In the genomic region with DNA sequence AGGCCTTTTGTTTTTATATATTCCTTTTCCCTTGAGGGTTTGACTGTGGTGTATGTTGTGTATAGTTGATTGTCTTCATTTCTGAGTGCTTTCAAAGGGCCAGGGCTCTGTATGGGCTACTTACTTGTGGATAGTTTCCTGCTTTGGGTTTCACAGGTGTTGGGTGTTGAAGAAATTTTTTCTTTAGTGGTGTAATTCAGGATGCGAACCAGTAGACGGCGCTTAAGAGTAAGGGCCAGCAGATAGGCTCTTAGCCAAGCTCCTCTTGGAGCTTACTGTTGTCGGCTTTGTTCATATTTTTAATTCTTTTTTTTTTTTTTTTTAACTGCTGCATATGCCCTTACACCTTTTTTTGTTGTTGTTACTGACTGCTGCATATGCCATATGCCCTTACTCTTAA, we compare ENCODE assay signal across 9 cellular contexts.
DNase-seq lines count a peak whose midpoint lies in the region; ATAC-seq and TF ChIP-seq lines count a peak whose summit lies in the region.
"Had no signal": no experiment of that assay in that cellular context is flagged by ENCODE, and none has a peak within 500 bp of the region (broad histone marks: within the 10 kb centered on the region; RNA-seq: fewer than 3 reads in every experiment).

No MANE protein-coding gene starts in this region.

- CTCF ChIA-PET in activated CD4-positive, alpha-beta T cell treated with anti-CD3 and anti-CD28 coated beads, Interleukin-2, amount 10 ng/mL, durations not matched to agents 7 days and 5 days (lab: Charles Lee) = no interaction called here

- peaks cover 0 to 21% of the 10 kb centered on the region in 2 donors for H3K9me3 ChIP-seq in ascending aorta

- POLR2A ChIA-PET in activated CD4-positive, alpha-beta T cell treated with anti-CD3 and anti-CD28 coated beads, Interleukin-2, amount 10 ng/mL, durations not matched to agents 7 days and 5 days (lab: Charles Lee) = no interaction called here

- H3K36me3 Mint-ChIP-seq in nephron progenitor cell (ENCODE audit: low read depth) (peaks cover 5% of the 10 kb centered on the region), mesothelial cell of epicardium (peaks cover 6% of the 10 kb centered on the region)
- H3K36me3 Mint-ChIP-seq in activated CD4-positive, alpha-beta T cell treated with anti-CD3 and anti-CD28 coated beads, Interleukin-2, amount 10 ng/mL, durations not matched to agents 7 days and 5 days (ENCODE audit: low read depth) = no peaks in the 10 kb centered on the region

- H3K27me3 Mint-ChIP-seq in nephron progenitor cell (ENCODE audit: low read depth, poor library complexity) (no peaks in the 10 kb centered on the region), mesothelial cell of epicardium (ENCODE audit: low read depth) (no peaks in the 10 kb centered on the region)
- H3K27me3 Mint-ChIP-seq in activated CD4-positive, alpha-beta T cell treated with anti-CD3 and anti-CD28 coated beads, Interleukin-2, amount 10 ng/mL, durations not matched to agents 7 days and 5 days = no peaks in the 10 kb centered on the region
- H3K27me3 Mint-ChIP-seq: activated naive CD8-positive, alpha-beta T cell treated with anti-CD3 and anti-CD28 coated beads, Interleukin-2, amount 50 U/mL, for 24 hours had no signal

- no peaks in the 10 kb centered on the region for H3K4me1 ChIP-seq in ascending aorta

- peak; percentile 79 for ATAC-seq in GM18858 (IDR thresholded peaks at IDR 0.05; ENCODE audit: unreplicated experiment)
- ATAC-seq in HG03342 (IDR thresholded peaks at IDR 0.05; ENCODE audit: unreplicated experiment) = peak; percentile 75
- ATAC-seq: activated naive CD8-positive, alpha-beta T cell treated with anti-CD3 and anti-CD28 coated beads, Interleukin-2, amount 50 U/mL, for 24 hours had no signal

- H3K4me3 Mint-ChIP-seq in nephron progenitor cell (no peak overlapping the region), mesothelial cell of epicardium (no peak overlapping the region)
- H3K4me3 Mint-ChIP-seq in activated CD4-positive, alpha-beta T cell treated with anti-CD3 and anti-CD28 coated beads, Interleukin-2, amount 10 ng/mL, durations not matched to agents 7 days and 5 days = no peak overlapping the region
- H3K4me3 Mint-ChIP-seq: activated naive CD8-positive, alpha-beta T cell treated with anti-CD3 and anti-CD28 coated beads, Interleukin-2, amount 50 U/mL, for 24 hours had no signal

- no peaks in the 10 kb centered on the region for H3K36me3 ChIP-seq in ascending aorta

- intact Hi-C loops in ascending aorta (cut with DNase I) = no loop called here

- no peaks in the 10 kb centered on the region for H3K27me3 ChIP-seq in ascending aorta

- H3K4me3 ChIP-seq in astrocyte of the spinal cord (ENCODE audit: low read depth, low read length) (no peak overlapping the region), ascending aorta (no peak overlapping the region)

- DNase-seq in astrocyte of the spinal cord (ENCODE audit: low read depth, low spot score) (peak; percentile 3), nephron progenitor cell (no peak), ascending aorta (ENCODE audit: low spot score in 2 of 2) (no peak), mesothelial cell of epicardium (ENCODE audit: low spot score in 2 of 2, unreplicated experiment in 2 of 2) (no peak), amniotic stem cell (lab: John Stamatoyannopoulos, UW) (no peak)
- DNase-seq in activated CD4-positive, alpha-beta T cell treated with anti-CD3 and anti-CD28 coated beads, Interleukin-2, amount 10 ng/mL, durations not matched to agents 7 days and 5 days = no peak
- DNase-seq: activated naive CD8-positive, alpha-beta T cell treated with anti-CD3 and anti-CD28 coated beads, Interleukin-2, amount 50 U/mL, for 24 hours had no signal

- in situ Hi-C loops in astrocyte of the spinal cord (cut with HindIII; ENCODE audit: low sequenced_read_pairs) = no loop called here

- H3K27ac Mint-ChIP-seq in nephron progenitor cell (no peak overlapping the region), mesothelial cell of epicardium (no peak overlapping the region)
- no peak overlapping the region for H3K27ac Mint-ChIP-seq in activated CD4-positive, alpha-beta T cell treated with anti-CD3 and anti-CD28 coated beads, Interleukin-2, amount 10 ng/mL, durations not matched to agents 7 days and 5 days
- H3K27ac Mint-ChIP-seq: activated naive CD8-positive, alpha-beta T cell treated with anti-CD3 and anti-CD28 coated beads, Interleukin-2, amount 50 U/mL, for 24 hours had no signal

- no peak overlapping the region for H3K27ac ChIP-seq in ascending aorta

- H3K4me1 Mint-ChIP-seq in nephron progenitor cell = no peaks in the 10 kb centered on the region
- H3K4me1 Mint-ChIP-seq in mesothelial cell of epicardium = no peaks in the 10 kb centered on the region
- no peaks in the 10 kb centered on the region for H3K4me1 Mint-ChIP-seq in activated CD4-positive, alpha-beta T cell treated with anti-CD3 and anti-CD28 coated beads, Interleukin-2, amount 10 ng/mL, durations not matched to agents 7 days and 5 days
- H3K4me1 Mint-ChIP-seq: activated naive CD8-positive, alpha-beta T cell treated with anti-CD3 and anti-CD28 coated beads, Interleukin-2, amount 50 U/mL, for 24 hours had no signal

- TF ChIP-seq CTCF in astrocyte of the spinal cord (IDR thresholded peaks at IDR 0.05; ENCODE audit: low read depth, low read length) (peak; percentile 70), nephron progenitor cell (IDR thresholded peaks at IDR 0.05) (peak; percentile 55), ascending aorta (IDR thresholded peaks at IDR 0.05) (peak in 1 of 3 experiments; percentile 21), mesothelial cell of epicardium (IDR thresholded peaks at IDR 0.05; ENCODE audit: unreplicated experiment) (no peak)

- H3K9me3 Mint-ChIP-seq in nephron progenitor cell (peaks cover 49% of the 10 kb centered on the region), mesothelial cell of epicardium (peaks cover 59% of the 10 kb centered on the region)
- no peaks in the 10 kb centered on the region for H3K9me3 Mint-ChIP-seq in activated CD4-positive, alpha-beta T cell treated with anti-CD3 and anti-CD28 coated beads, Interleukin-2, amount 10 ng/mL, durations not matched to agents 7 days and 5 days
